Comparison of ENCODE assay signal across 1 cellular context in genomic region chr1:113874017-113874879, GRCh38.
TF ChIP-seq lines count a peak whose summit lies in the region.

No MANE protein-coding gene starts in this region.

TF ChIP-seq in GM12878, 131 proteins besides CTCF, POLR2A, EP300 and RAD21 (continues in another document):
- TF ChIP-seq MTA3 (IDR thresholded peaks at IDR 0.05; ENCODE audit: borderline replicate concordance, low read length) (no peak), HDAC6 (IDR thresholded peaks at IDR 0.05; ENCODE audit: unreplicated experiment) (no peak), TBL1XR1 (IDR thresholded peaks at IDR 0.05; ENCODE audit: low read depth, low read length) (0 out of 2 replicates have a peak, but pooled peaks have one; percentile 15), BMI1 (IDR thresholded peaks at IDR 0.05; ENCODE audit: borderline replicate concordance) (no peak), SMARCA5 (IDR thresholded peaks at IDR 0.05) (0 out of 2 replicates have a peak, but pooled peaks have one; percentile 42), MTA2 (IDR thresholded peaks at IDR 0.05; ENCODE audit: low read depth) (peak; percentile 77), FOXK2 (IDR thresholded peaks at IDR 0.05) (no peak), NFIC (IDR thresholded peaks at IDR 0.05; ENCODE audit: low read depth, low read length) (peak; percentile 65), NFYA (IDR thresholded peaks at IDR 0.05; ENCODE audit: borderline replicate concordance, low read depth, low read length) (no peak), ZSCAN29 (IDR thresholded peaks at IDR 0.05) (no peak), RCOR1 (conservative IDR thresholded peaks at IDR 0.05; ENCODE audit: low read depth, low read length) (no peak), NBN (IDR thresholded peaks at IDR 0.05) (no peak; the same call in 1 of the 2 replicates), ZBTB40 (IDR thresholded peaks at IDR 0.05; ENCODE audit: borderline replicate concordance) (peak; percentile 55; the same call in 1 of the 2 replicates), RAD51 (IDR thresholded peaks at IDR 0.05) (peak; percentile 89), ZNF207 (IDR thresholded peaks at IDR 0.05; ENCODE audit: borderline replicate concordance) (no peak), E2F8 (IDR thresholded peaks at IDR 0.05; ENCODE audit: low read depth, partially characterized antibody) (no peak), MEF2B (IDR thresholded peaks at IDR 0.05; ENCODE audit: partially characterized antibody, poor library complexity, severe bottlenecking) (peak; percentile 32), SPI1 (IDR thresholded peaks at IDR 0.05; ENCODE audit: borderline replicate concordance, insufficient read depth, low read depth, low read length) (peak; percentile 26; the same call in 1 of the 2 replicates), PML (IDR thresholded peaks at IDR 0.05; ENCODE audit: low read length) (0 out of 2 replicates have a peak, but pooled peaks have one; percentile 38), PBX3 (IDR thresholded peaks at IDR 0.05; ENCODE audit: insufficient replicate concordance, low read depth, low read length) (no peak), RELA (IDR thresholded peaks at IDR 0.05; ENCODE audit: borderline replicate concordance, partially characterized antibody) (no peak), JUNB (IDR thresholded peaks at IDR 0.05) (peak; percentile 47; the same call in 1 of the 2 replicates), ASH2L (IDR thresholded peaks at IDR 0.05; ENCODE audit: borderline replicate concordance, low read depth) (no peak), SMC3 (IDR thresholded peaks at IDR 0.05; ENCODE audit: borderline replicate concordance, low read length) (0 out of 2 replicates have a peak, but pooled peaks have one; percentile 19), YBX1 (IDR thresholded peaks at IDR 0.05) (no peak), LARP7 (IDR thresholded peaks at IDR 0.05) (no peak), IKZF1 (conservative IDR thresholded peaks at IDR 0.05) (peak; percentile 56), ZNF384 (IDR thresholded peaks at IDR 0.05; ENCODE audit: borderline replicate concordance, low read depth, low read length) (peak; percentile 25; the same call in 1 of the 2 replicates), PKNOX1 (IDR thresholded peaks at IDR 0.05) (peak; percentile 42; the same call in 1 of the 2 replicates)
- TF ChIP-seq, protein P1, sequence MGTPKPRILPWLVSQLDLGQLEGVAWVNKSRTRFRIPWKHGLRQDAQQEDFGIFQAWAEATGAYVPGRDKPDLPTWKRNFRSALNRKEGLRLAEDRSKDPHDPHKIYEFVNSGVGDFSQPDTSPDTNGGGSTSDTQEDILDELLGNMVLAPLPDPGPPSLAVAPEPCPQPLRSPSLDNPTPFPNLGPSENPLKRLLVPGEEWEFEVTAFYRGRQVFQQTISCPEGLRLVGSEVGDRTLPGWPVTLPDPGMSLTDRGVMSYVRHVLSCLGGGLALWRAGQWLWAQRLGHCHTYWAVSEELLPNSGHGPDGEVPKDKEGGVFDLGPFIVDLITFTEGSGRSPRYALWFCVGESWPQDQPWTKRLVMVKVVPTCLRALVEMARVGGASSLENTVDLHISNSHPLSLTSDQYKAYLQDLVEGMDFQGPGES (IDR thresholded peaks at IDR 0.05) = no peak
- TF ChIP-seq, protein P2, sequence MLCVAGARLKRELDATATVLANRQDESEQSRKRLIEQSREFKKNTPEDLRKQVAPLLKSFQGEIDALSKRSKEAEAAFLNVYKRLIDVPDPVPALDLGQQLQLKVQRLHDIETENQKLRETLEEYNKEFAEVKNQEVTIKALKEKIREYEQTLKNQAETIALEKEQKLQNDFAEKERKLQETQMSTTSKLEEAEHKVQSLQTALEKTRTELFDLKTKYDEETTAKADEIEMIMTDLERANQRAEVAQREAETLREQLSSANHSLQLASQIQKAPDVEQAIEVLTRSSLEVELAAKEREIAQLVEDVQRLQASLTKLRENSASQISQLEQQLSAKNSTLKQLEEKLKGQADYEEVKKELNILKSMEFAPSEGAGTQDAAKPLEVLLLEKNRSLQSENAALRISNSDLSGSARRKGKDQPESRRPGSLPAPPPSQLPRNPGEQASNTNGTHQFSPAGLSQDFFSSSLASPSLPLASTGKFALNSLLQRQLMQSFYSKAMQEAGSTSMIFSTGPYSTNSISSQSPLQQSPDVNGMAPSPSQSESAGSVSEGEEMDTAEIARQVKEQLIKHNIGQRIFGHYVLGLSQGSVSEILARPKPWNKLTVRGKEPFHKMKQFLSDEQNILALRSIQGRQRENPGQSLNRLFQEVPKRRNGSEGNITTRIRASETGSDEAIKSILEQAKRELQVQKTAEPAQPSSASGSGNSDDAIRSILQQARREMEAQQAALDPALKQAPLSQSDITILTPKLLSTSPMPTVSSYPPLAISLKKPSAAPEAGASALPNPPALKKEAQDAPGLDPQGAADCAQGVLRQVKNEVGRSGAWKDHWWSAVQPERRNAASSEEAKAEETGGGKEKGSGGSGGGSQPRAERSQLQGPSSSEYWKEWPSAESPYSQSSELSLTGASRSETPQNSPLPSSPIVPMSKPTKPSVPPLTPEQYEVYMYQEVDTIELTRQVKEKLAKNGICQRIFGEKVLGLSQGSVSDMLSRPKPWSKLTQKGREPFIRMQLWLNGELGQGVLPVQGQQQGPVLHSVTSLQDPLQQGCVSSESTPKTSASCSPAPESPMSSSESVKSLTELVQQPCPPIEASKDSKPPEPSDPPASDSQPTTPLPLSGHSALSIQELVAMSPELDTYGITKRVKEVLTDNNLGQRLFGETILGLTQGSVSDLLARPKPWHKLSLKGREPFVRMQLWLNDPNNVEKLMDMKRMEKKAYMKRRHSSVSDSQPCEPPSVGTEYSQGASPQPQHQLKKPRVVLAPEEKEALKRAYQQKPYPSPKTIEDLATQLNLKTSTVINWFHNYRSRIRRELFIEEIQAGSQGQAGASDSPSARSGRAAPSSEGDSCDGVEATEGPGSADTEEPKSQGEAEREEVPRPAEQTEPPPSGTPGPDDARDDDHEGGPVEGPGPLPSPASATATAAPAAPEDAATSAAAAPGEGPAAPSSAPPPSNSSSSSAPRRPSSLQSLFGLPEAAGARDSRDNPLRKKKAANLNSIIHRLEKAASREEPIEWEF (IDR thresholded peaks at IDR 0.05; ENCODE audit: insufficient replicate concordance, low read depth, low read length) = peak; percentile 22
- TF ChIP-seq, protein P3, sequence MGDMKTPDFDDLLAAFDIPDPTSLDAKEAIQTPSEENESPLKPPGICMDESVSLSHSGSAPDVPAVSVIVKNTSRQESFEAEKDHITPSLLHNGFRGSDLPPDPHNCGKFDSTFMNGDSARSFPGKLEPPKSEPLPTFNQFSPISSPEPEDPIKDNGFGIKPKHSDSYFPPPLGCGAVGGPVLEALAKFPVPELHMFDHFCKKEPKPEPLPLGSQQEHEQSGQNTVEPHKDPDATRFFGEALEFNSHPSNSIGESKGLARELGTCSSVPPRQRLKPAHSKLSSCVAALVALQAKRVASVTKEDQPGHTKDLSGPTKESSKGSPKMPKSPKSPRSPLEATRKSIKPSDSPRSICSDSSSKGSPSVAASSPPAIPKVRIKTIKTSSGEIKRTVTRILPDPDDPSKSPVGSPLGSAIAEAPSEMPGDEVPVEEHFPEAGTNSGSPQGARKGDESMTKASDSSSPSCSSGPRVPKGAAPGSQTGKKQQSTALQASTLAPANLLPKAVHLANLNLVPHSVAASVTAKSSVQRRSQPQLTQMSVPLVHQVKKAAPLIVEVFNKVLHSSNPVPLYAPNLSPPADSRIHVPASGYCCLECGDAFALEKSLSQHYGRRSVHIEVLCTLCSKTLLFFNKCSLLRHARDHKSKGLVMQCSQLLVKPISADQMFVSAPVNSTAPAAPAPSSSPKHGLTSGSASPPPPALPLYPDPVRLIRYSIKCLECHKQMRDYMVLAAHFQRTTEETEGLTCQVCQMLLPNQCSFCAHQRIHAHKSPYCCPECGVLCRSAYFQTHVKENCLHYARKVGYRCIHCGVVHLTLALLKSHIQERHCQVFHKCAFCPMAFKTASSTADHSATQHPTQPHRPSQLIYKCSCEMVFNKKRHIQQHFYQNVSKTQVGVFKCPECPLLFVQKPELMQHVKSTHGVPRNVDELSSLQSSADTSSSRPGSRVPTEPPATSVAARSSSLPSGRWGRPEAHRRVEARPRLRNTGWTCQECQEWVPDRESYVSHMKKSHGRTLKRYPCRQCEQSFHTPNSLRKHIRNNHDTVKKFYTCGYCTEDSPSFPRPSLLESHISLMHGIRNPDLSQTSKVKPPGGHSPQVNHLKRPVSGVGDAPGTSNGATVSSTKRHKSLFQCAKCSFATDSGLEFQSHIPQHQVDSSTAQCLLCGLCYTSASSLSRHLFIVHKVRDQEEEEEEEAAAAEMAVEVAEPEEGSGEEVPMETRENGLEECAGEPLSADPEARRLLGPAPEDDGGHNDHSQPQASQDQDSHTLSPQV (IDR thresholded peaks at IDR 0.05) = no peak
- TF ChIP-seq, protein P4, sequence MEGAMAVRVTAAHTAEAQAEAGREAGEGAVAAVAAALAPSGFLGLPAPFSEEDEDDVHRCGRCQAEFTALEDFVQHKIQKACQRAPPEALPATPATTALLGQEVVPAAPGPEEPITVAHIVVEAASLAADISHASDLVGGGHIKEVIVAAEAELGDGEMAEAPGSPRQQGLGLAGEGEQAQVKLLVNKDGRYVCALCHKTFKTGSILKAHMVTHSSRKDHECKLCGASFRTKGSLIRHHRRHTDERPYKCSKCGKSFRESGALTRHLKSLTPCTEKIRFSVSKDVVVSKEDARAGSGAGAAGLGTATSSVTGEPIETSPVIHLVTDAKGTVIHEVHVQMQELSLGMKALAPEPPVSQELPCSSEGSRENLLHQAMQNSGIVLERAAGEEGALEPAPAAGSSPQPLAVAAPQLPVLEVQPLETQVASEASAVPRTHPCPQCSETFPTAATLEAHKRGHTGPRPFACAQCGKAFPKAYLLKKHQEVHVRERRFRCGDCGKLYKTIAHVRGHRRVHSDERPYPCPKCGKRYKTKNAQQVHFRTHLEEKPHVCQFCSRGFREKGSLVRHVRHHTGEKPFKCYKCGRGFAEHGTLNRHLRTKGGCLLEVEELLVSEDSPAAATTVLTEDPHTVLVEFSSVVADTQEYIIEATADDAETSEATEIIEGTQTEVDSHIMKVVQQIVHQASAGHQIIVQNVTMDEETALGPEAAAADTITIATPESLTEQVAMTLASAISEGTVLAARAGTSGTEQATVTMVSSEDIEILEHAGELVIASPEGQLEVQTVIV (IDR thresholded peaks at IDR 0.05; ENCODE audit: borderline replicate concordance, partially characterized antibody) = no peak
- TF ChIP-seq, protein P5, sequence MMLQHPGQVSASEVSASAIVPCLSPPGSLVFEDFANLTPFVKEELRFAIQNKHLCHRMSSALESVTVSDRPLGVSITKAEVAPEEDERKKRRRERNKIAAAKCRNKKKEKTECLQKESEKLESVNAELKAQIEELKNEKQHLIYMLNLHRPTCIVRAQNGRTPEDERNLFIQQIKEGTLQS (IDR thresholded peaks at IDR 0.05; ENCODE audit: borderline replicate concordance, extremely low read depth, low read depth, low read length) = 0 out of 2 replicates have a peak, but pooled peaks have one; percentile 39
